In genomic region chr3:9649791-9650521, GRCh38 we compare ENCODE assay signal across 8 cellular contexts. TPM values are rescaled to one million over a fixed set of nuclear protein-coding genes. Genes with fewer than 3 reads are reported as not detected.
DNase-seq lines count a peak whose midpoint lies in the region; ATAC-seq, FAIRE-seq and TF ChIP-seq lines count a peak whose summit lies in the region.

No MANE protein-coding gene starts in this region.

- peak; percentile 32 for ATAC-seq in HG03196 (IDR thresholded peaks at IDR 0.05; ENCODE audit: unreplicated experiment)
- no peak for ATAC-seq in GM18870 (IDR thresholded peaks at IDR 0.05; ENCODE audit: unreplicated experiment)

- H3K14ac ChIP-seq in trophoblast cell (ENCODE audit: low read length) = peak overlapping the region; percentile 71

- peaks cover 2% of the 10 kb centered on the region for H3K79me1 ChIP-seq in trophoblast cell (ENCODE audit: low read length)

- no peaks in the 10 kb centered on the region for H3K9me3 ChIP-seq in trophoblast cell (ENCODE audit: insufficient read depth, low read depth, low read length)

- H2BK120ac ChIP-seq in trophoblast cell (ENCODE audit: insufficient read depth, low read length, poor library complexity) = no peak overlapping the region

- H3K79me2 ChIP-seq in trophoblast cell (ENCODE audit: control insufficient read depth, insufficient read depth, low read length, poor library complexity) = peaks cover 9% of the 10 kb centered on the region

- peak overlapping the region; percentile 76 for H3K18ac ChIP-seq in trophoblast cell (ENCODE audit: low read length)

- peak overlapping the region; percentile 85 to 93 for H3K4me3 ChIP-seq in foreskin fibroblast (ENCODE audit: low read depth in 1 of 2, low read length in 2 of 2)
- peak overlapping the region; percentile 97 for H3K4me3 ChIP-seq in trophoblast cell (ENCODE audit: low read depth, low read length)

- peak overlapping the region; percentile 80 for H4K91ac ChIP-seq in trophoblast cell (ENCODE audit: low read depth, low read length)

- H3K36me3 ChIP-seq in trophoblast cell (ENCODE audit: control insufficient read depth in 1 of 2, insufficient read depth in 2 of 2, low read length in 2 of 2) = peaks cover 19 to 20% of the 10 kb centered on the region in 2 experiments

- DNase-seq in GM18507 (ENCODE audit: extremely low spot score, insufficient read length, low read depth) = peak; percentile 42
- peak; percentile 39 for DNase-seq in UCSD-AML1 (lab: John Stamatoyannopoulos, UW; ENCODE audit: unreplicated experiment)
- DNase-seq in foreskin fibroblast = peak in 1 of 2 donors; percentile 2
- DNase-seq in trophoblast cell = peak in 1 of 2 donors; percentile 19
- no peak for DNase-seq in AG20443 (ENCODE audit: low spot score)
- no peak for DNase-seq in stimulated activated CD4-positive, alpha-beta T cell treated with anti-CD3 and anti-CD28 coated beads, Interleukin-1b, Interleukin-23, amount 100 ng/mL, for 48 hours

- peak overlapping the region; percentile 59 for H2AFZ ChIP-seq in trophoblast cell (ENCODE audit: insufficient read depth, low read length, poor library complexity)

- peak overlapping the region; percentile 60 for H3K4me2 ChIP-seq in trophoblast cell (ENCODE audit: low read length)

- peak overlapping the region; percentile 90 for H4K8ac ChIP-seq in trophoblast cell (ENCODE audit: low read depth, low read length)

- no peak overlapping the region for H3K27ac ChIP-seq in trophoblast cell (ENCODE audit: low read depth, low read length)

- peak overlapping the region; percentile 77 for H3K9ac ChIP-seq in trophoblast cell (ENCODE audit: low read length)

- H3K27me3 ChIP-seq in trophoblast cell (ENCODE audit: insufficient read depth, low read length) = no peaks in the 10 kb centered on the region

- peak overlapping the region; percentile 60 for H3K4ac ChIP-seq in trophoblast cell (ENCODE audit: low read depth, low read length)

- no peak overlapping the region for H3K23ac ChIP-seq in trophoblast cell (ENCODE audit: low read length)

- H2AK5ac ChIP-seq in trophoblast cell (ENCODE audit: low read length) = peak overlapping the region; percentile 55

- peak overlapping the region; percentile 32 for H2BK5ac ChIP-seq in trophoblast cell (ENCODE audit: low read depth, low read length, poor library complexity)

- peak overlapping the region; percentile 66 for H4K12ac ChIP-seq in trophoblast cell (ENCODE audit: low read depth, low read length)

- H3K4me1 ChIP-seq in trophoblast cell (ENCODE audit: control insufficient read depth in 1 of 2, insufficient read depth in 2 of 2, low read length in 2 of 2) = peaks cover 5% of the 10 kb centered on the region in 2 experiments

- no peak for TF ChIP-seq CTCF in foreskin fibroblast (IDR thresholded peaks at IDR 0.05; ENCODE audit: low read depth, low read length)

- no peak overlapping the region for H2BK12ac ChIP-seq in trophoblast cell (ENCODE audit: low read length)

- WGBS in trophoblast cell (ENCODE audit: extremely low coverage, insufficient coverage, insufficient read length) = no CpG with 5 or more reads among the region's 13 CpGs

- FAIRE-seq in GM18507 (lab: Jason Lieb, UNC) = peak; percentile 86

RNA-seq across cellular contexts. Expression of gene MTMR14, which starts 0.7 kb away (rescaled TPM):
- polyA plus RNA-seq in trophoblast cell (2013) = 19.9 and 20.8 TPM in 2 replicates

RNA-seq across cellular contexts. Expression of gene CPNE9, which starts 53.7 kb away (rescaled TPM):
- polyA plus RNA-seq in trophoblast cell (2013) = 0.07 and 0.08 TPM in 2 replicates

Comparison
In these comparisons a context has a peak if more than half of its experiments do, and no peak if none do; other contexts are left out.
1. DNase-seq: peak in GM18507 (single experiment) and UCSD-AML1 (single experiment); none in AG20443 (single experiment) and stimulated activated CD4-positive, alpha-beta T cell treated with anti-CD3 and anti-CD28 coated beads, Interleukin-1b, Interleukin-23, amount 100 ng/mL, for 48 hours (single experiment).